Comparison of ENCODE assay signal across 29 cellular contexts in genomic region chr7:5647816-5648215, GRCh38.
"Had no signal": no experiment of that assay in that cellular context is flagged by ENCODE, and none has a peak within 500 bp of the region (broad histone marks: within the 10 kb centered on the region; RNA-seq: fewer than 3 reads in every experiment).

No MANE protein-coding gene starts in this region.

- H3K27me3 ChIP-seq: dorsolateral prefrontal cortex, neutrophil, pancreas, right lobe of liver, stomach, thyroid gland had no signal

- H3K27ac Mint-ChIP-seq: immature natural killer cell; mesothelial cell of epicardium; natural killer cell treated with Interleukin-12 subunit alpha and Interleukin-12 subunit beta and Interleukin-15 and Interleukin-18, amount 100 ng/mL, for 72 hours; stimulated activated effector memory CD8-positive, alpha-beta T cell treated with anti-CD3 and anti-CD28 coated beads, Interleukin-12 subunit alpha, Interleukin-12 subunit beta, amount 100 ng/mL, for 72 hours had no signal

- H3K27ac ChIP-seq: dorsolateral prefrontal cortex, neutrophil, pancreas, right lobe of liver, stomach, thyroid gland had no signal

- FAIRE-seq: colon, pancreas, small intestine had no signal

- H3K4me3 ChIP-seq: dorsolateral prefrontal cortex, lung, mucosa of descending colon, pancreas, right lobe of liver, stomach, thyroid gland had no signal

- H3K4me1 ChIP-seq: pancreas, right lobe of liver had no signal

- ATAC-seq: esophagus mucosa; left lobe of liver; mucosa of descending colon; natural killer cell treated with Interleukin-12 subunit alpha and Interleukin-12 subunit beta and Interleukin-15 and Interleukin-18, amount 100 ng/mL, for 72 hours; pancreas; right lobe of liver; stimulated activated effector memory CD8-positive, alpha-beta T cell treated with anti-CD3 and anti-CD28 coated beads, Interleukin-12 subunit alpha, Interleukin-12 subunit beta, amount 100 ng/mL, for 72 hours had no signal

- DNase-seq: dorsolateral prefrontal cortex; effector CD4-positive, alpha-beta T cell; foreskin melanocyte; hypothalamus; immature natural killer cell; islet precursor cell; mesenchymal stem cell; mucosa of descending colon; naive B cell; pancreas; retina; right lobe of liver; small intestine; stimulated activated CD4-positive, alpha-beta T cell treated with anti-CD3 and anti-CD28 coated beads, Interleukin-12 subunit alpha, Interleukin-12 subunit beta, amount 100 ng/mL, for 4 hours; stimulated activated CD4-positive, alpha-beta T cell treated with anti-CD3 and anti-CD28 coated beads, Interleukin-1b, Interleukin-23, amount 100 ng/mL, for 48 hours; stimulated activated CD4-positive, alpha-beta T cell treated with anti-CD3 and anti-CD28 coated beads, Interleukin-4, amount 100 ng/mL, for 24 hours; stimulated activated naive CD4-positive, alpha-beta T cell treated with Interleukin-2 at 50 U/mL for 16 hours; stomach; thyroid gland; trophoblast cell had no signal

- H3K4me3 Mint-ChIP-seq: immature natural killer cell; mesothelial cell of epicardium; naive B cell; natural killer cell treated with Interleukin-12 subunit alpha and Interleukin-12 subunit beta and Interleukin-15 and Interleukin-18, amount 100 ng/mL, for 72 hours; neural crest cell; stimulated activated effector memory CD8-positive, alpha-beta T cell treated with anti-CD3 and anti-CD28 coated beads, Interleukin-12 subunit alpha, Interleukin-12 subunit beta, amount 100 ng/mL, for 72 hours had no signal

- H3K9me3 Mint-ChIP-seq: immature natural killer cell; naive B cell; natural killer cell treated with Interleukin-12 subunit alpha and Interleukin-12 subunit beta and Interleukin-15 and Interleukin-18, amount 100 ng/mL, for 72 hours; neural crest cell; stimulated activated effector memory CD8-positive, alpha-beta T cell treated with anti-CD3 and anti-CD28 coated beads, Interleukin-12 subunit alpha, Interleukin-12 subunit beta, amount 100 ng/mL, for 72 hours had no signal

- H3K9me3 ChIP-seq: mucosa of descending colon, neutrophil, pancreas, right lobe of liver, stomach, thyroid gland had no signal

- H3K27me3 Mint-ChIP-seq: naive B cell; natural killer cell treated with Interleukin-12 subunit alpha and Interleukin-12 subunit beta and Interleukin-15 and Interleukin-18, amount 100 ng/mL, for 72 hours had no signal
